ENCODE assay signal across 8 cellular contexts in genomic region chr6:30877419-30878262, GRCh38. TPM values are rescaled to one million over a fixed set of nuclear protein-coding genes. Genes with fewer than 3 reads are reported as not detected.
DNase-seq lines count a peak whose midpoint lies in the region; ATAC-seq and TF ChIP-seq lines count a peak whose summit lies in the region.

No MANE protein-coding gene starts in this region.

- H3K27ac ChIP-seq in duodenal mucosa (ENCODE audit: low read depth, low read length) (peak overlapping the region; percentile 41), lung (ENCODE audit: low read depth in 1 of 2, low read length in 1 of 2) (peak overlapping the region; percentile 2 to 80)

- H3K27me3 ChIP-seq in duodenal mucosa (ENCODE audit: control insufficient read depth in 1 of 2, insufficient read depth in 2 of 2, low read length in 2 of 2): no peaks in the 10 kb centered on the region
- H3K27me3 ChIP-seq in lung (ENCODE audit: control insufficient read depth, insufficient read depth): no peaks in the 10 kb centered on the region

- H3K4me1 ChIP-seq in duodenal mucosa (ENCODE audit: control insufficient read depth in 1 of 2, insufficient read depth in 2 of 2, low read length in 2 of 2) (peaks cover 8 to 15% of the 10 kb centered on the region in 2 donors), lung (ENCODE audit: control insufficient read depth in 2 of 2, insufficient read depth in 2 of 2, low read length in 2 of 2) (peaks cover 0 to 3% of the 10 kb centered on the region in 2 donors)

- H3K4me3 ChIP-seq in duodenal mucosa (ENCODE audit: low read depth in 1 of 2, low read length in 2 of 2) (peak overlapping the region; percentile 65 to 68), lung (no peak overlapping the region)

- H3K27ac Mint-ChIP-seq in CD14-positive monocyte: peak overlapping the region in 6 of 7 donors; percentile 39 to 86 (median 70)
- H3K27ac Mint-ChIP-seq in activated CD4-positive, alpha-beta memory T cell treated with anti-CD3 and anti-CD28 coated beads, Interleukin-2, amount 10 ng/mL, durations not matched to agents 7 days and 5 days: no peak overlapping the region

- intact Hi-C loops in CD14-positive monocyte (cut with micrococcal nuclease): loop anchor here (2.0 to 10.0 kb wide), 5 partner anchors 49 to 200 kb away; partner anchors contain the start of gene FLOT1 (in 1 of the 2)

- H3K36me3 ChIP-seq in duodenal mucosa (ENCODE audit: control insufficient read depth in 1 of 2, insufficient read depth in 2 of 2, low read length in 2 of 2) (no peaks in the 10 kb centered on the region), lung (ENCODE audit: control insufficient read depth in 2 of 2, insufficient read depth in 2 of 2, low read length in 2 of 2) (no peaks in the 10 kb centered on the region)

- 15 to 16% methylated on average over 15 of the region's 15 CpGs for WGBS in lung, 2 donors

- no peaks in the 10 kb centered on the region for H3K36me3 Mint-ChIP-seq in CD14-positive monocyte
- peaks cover 2% of the 10 kb centered on the region for H3K36me3 Mint-ChIP-seq in activated CD4-positive, alpha-beta memory T cell treated with anti-CD3 and anti-CD28 coated beads, Interleukin-2, amount 10 ng/mL, durations not matched to agents 7 days and 5 days (ENCODE audit: low read depth)

- H3K4me1 Mint-ChIP-seq in CD14-positive monocyte: peaks cover 8% of the 10 kb centered on the region
- peaks cover 11% of the 10 kb centered on the region for H3K4me1 Mint-ChIP-seq in activated CD4-positive, alpha-beta memory T cell treated with anti-CD3 and anti-CD28 coated beads, Interleukin-2, amount 10 ng/mL, durations not matched to agents 7 days and 5 days

- H3K4me3 Mint-ChIP-seq in CD14-positive monocyte: peak overlapping the region; percentile 84 to 94
- H3K4me3 Mint-ChIP-seq in activated CD4-positive, alpha-beta memory T cell treated with anti-CD3 and anti-CD28 coated beads, Interleukin-2, amount 10 ng/mL, durations not matched to agents 7 days and 5 days: peak overlapping the region; percentile 49

- POLR2A ChIA-PET in activated CD4-positive, alpha-beta memory T cell treated with anti-CD3 and anti-CD28 coated beads, Interleukin-2, amount 10 ng/mL, durations not matched to agents 7 days and 5 days (lab: Charles Lee): interaction anchor here (2.6 kb wide), 2 partner anchors 48 to 147 kb away, joined by 5 to 8 read pairs; no protein-coding TSS in a partner anchor

- peak; percentile 79 for DNase-seq in CD14-positive monocyte (ENCODE audit: low spot score)
- DNase-seq in NCI-H748 (lab: John Stamatoyannopoulos, UW; ENCODE audit: unreplicated experiment): peak; percentile 94
- DNase-seq in activated CD4-positive, alpha-beta memory T cell treated with anti-CD3 and anti-CD28 coated beads, Interleukin-2, amount 10 ng/mL, durations not matched to agents 7 days and 5 days: peak; percentile 77
- DNase-seq in lung (ENCODE audit: low spot score): peak; percentile 89
- DNase-seq in stimulated activated CD4-positive, alpha-beta T cell treated with anti-CD3 and anti-CD28 coated beads, TNF-alpha, amount 100 ng/mL, for 1 hour (ENCODE audit: low read depth in 3 of 3, low spot score in 1 of 3): peak; percentile 35 to 54 (median 46)

- H3K9me3 ChIP-seq in duodenal mucosa (ENCODE audit: control insufficient read depth in 1 of 2, low read length in 2 of 2) (no peaks in the 10 kb centered on the region), lung (ENCODE audit: control insufficient read depth in 2 of 2, insufficient read depth in 1 of 2, low read length in 1 of 2) (no peaks in the 10 kb centered on the region)

- peaks cover 4 to 7% (median 5%) of the 10 kb centered on the region in 7 donors for H3K9me3 Mint-ChIP-seq in CD14-positive monocyte
- H3K9me3 Mint-ChIP-seq in activated CD4-positive, alpha-beta memory T cell treated with anti-CD3 and anti-CD28 coated beads, Interleukin-2, amount 10 ng/mL, durations not matched to agents 7 days and 5 days: peaks cover 5% of the 10 kb centered on the region

- H3K9ac ChIP-seq in duodenal mucosa (ENCODE audit: low read depth in 1 of 2, low read length in 2 of 2): peak overlapping the region; percentile 48 to 84

- CTCF ChIA-PET in activated CD4-positive, alpha-beta memory T cell treated with anti-CD3 and anti-CD28 coated beads, Interleukin-2, amount 10 ng/mL, durations not matched to agents 7 days and 5 days (lab: Charles Lee): interaction anchor here (0.5 to 4.7 kb wide), 16 partner anchors 10 to 782 kb away, joined by 3 to 82 read pairs (median 3); partner anchors contain the start of gene VARS2

- peak; percentile 42 for ATAC-seq in HG02938 (IDR thresholded peaks at IDR 0.05; ENCODE audit: unreplicated experiment)
- peak; percentile 90 for ATAC-seq in lung (ENCODE audit: insufficient read depth, low FRiP score)
- no peak for ATAC-seq in GM19324 (IDR thresholded peaks at IDR 0.05; ENCODE audit: low FRiP score, unreplicated experiment)

- TF ChIP-seq CTCF in CD14-positive monocyte (IDR thresholded peaks at IDR 0.05) (peak; percentile 89), lung (IDR thresholded peaks at IDR 0.05; ENCODE audit: control extremely low read depth, extremely low read depth) (peak; percentile 93)

- peaks cover 12 to 20% (median 14%) of the 10 kb centered on the region in 3 donors for H3K27me3 Mint-ChIP-seq in CD14-positive monocyte (ENCODE audit: low read depth in 3 of 3)
- peaks cover 8% of the 10 kb centered on the region for H3K27me3 Mint-ChIP-seq in activated CD4-positive, alpha-beta memory T cell treated with anti-CD3 and anti-CD28 coated beads, Interleukin-2, amount 10 ng/mL, durations not matched to agents 7 days and 5 days

RNA-seq across cellular contexts. Expression of gene DDR1, which starts 6.7 kb away (rescaled TPM):
- polyA plus RNA-seq in CD14-positive monocyte (under 1 TPM; 0.39 to 0.51 TPM), lung (10 to 100 TPM; 39.5 to 72.4 TPM)
- total RNA-seq in activated CD4-positive, alpha-beta memory T cell treated with anti-CD3 and anti-CD28 coated beads, Interleukin-2, amount 10 ng/mL, durations not matched to agents 7 days and 5 days: 1 to 10 TPM; 1.8 to 3.2 TPM
- total RNA-seq in lung: 100 to 1,000 TPM; 124 to 134 TPM

RNA-seq across cellular contexts. Expression of gene GTF2H4, which starts 30.4 kb away (rescaled TPM):
- polyA plus RNA-seq in CD14-positive monocyte: 1 to 10 TPM; 3.6 to 6.0 TPM
- total RNA-seq in activated CD4-positive, alpha-beta memory T cell treated with anti-CD3 and anti-CD28 coated beads, Interleukin-2, amount 10 ng/mL, durations not matched to agents 7 days and 5 days: 10 to 100 TPM; 25.6 to 26.4 TPM
- 10 to 100 TPM; 31.1 to 37.2 TPM for total RNA-seq in lung
- polyA plus RNA-seq in lung: 10 to 100 TPM; 25.3 to 31.0 TPM

RNA-seq across cellular contexts. Expression of gene VARS2, which starts 36.4 kb away (rescaled TPM):
- polyA plus RNA-seq in CD14-positive monocyte (1 to 10 TPM; 7.6 to 8.1 TPM), lung (10 to 100 TPM; 18.8 to 38.4 TPM)
- total RNA-seq in activated CD4-positive, alpha-beta memory T cell treated with anti-CD3 and anti-CD28 coated beads, Interleukin-2, amount 10 ng/mL, durations not matched to agents 7 days and 5 days: 10 to 100 TPM; 33.6 to 37.0 TPM
- total RNA-seq in lung: 10 to 100 TPM; 17.4 to 32.2 TPM

RNA-seq across cellular contexts. Expression of gene SFTA2, which starts 54.3 kb away (rescaled TPM):
- polyA plus RNA-seq in CD14-positive monocyte: not detected
- not detected for total RNA-seq in activated CD4-positive, alpha-beta memory T cell treated with anti-CD3 and anti-CD28 coated beads, Interleukin-2, amount 10 ng/mL, durations not matched to agents 7 days and 5 days
- total RNA-seq in lung: 100 to 1,000 TPM in 1 of 2 donors, 10 to 100 TPM in 1; 65.4 to 374 TPM
- polyA plus RNA-seq in lung: 1,000 to 10,000 TPM in 1 of 2 donors, 100 to 1,000 TPM in 1; 771 to 2,392 TPM

Comparison
In these comparisons a context has a peak if more than half of its experiments do, and no peak if none do; other contexts are left out.
1. RNA of gene DDR1, which starts 6.7 kb away (total RNA-seq): 124 to 134 TPM in lung; 1.8 to 3.2 TPM in activated CD4-positive, alpha-beta memory T cell treated with anti-CD3 and anti-CD28 coated beads, Interleukin-2, amount 10 ng/mL, durations not matched to agents 7 days and 5 days; every median in the first group is over 10 times any median in the second.
2. Peak in every context shown above with its lines, with median percentiles within 50 percentile points of each other: DNase-seq.